ENCODE assay signal across 1 cellular context in the genomic region with DNA sequence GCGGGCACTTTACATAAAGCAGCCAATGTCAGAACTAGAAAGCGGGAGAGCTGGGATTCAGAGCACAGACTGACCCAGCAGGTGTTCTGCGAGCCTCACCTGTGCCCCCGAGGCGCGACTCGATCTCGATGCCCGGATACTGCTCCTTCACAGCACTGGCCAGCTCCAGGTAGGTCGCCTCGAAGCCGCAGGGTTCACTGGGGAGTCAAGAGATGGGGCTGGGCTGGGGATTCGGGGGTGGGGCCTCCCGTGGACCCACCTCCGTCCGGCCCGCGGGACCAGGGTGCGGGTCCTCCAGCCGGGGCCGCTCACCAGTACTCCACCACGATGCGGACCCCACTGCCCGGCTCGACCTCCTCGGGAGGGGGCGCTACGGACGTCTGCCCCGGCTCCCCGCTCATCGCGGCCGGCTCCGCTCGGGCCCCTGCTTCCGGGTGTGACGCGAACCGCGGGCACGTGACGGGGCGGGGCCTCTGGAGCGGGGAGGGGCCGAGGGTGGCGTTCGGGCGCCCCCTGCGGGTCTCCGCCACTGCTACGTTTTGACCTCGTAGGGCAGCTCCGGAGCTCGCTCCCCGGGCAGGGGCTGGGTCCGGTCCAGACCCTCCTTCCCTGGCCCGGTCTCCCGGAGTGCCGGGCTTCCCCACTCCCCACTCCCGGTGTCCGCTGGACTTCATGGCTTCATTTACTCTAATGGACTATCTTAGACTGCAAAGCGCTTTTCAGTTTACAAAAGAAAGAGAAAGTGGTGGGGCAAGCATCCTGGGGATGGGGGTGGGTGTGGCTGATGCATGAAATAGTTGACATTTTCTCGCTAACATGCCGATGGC.
TF ChIP-seq lines count a peak whose summit lies in the region.

MIEN1 (minus strand) TSS at position 438 of the 827 bp plus-strand sequence; CDS start at position 401, 37 bp downstream.

TF ChIP-seq in HepG2, 621 proteins besides CTCF, POLR2A, EP300 and RAD21 (continued from another document and continues in another):
- TF ChIP-seq ATF2 (CRISPR knock-in tag; IDR thresholded peaks at IDR 0.05) (peak; percentile 80; the same call in 1 of the 2 replicates), EEA1 (CRISPR knock-in tag; IDR thresholded peaks at IDR 0.05; ENCODE audit: borderline replicate concordance) (0 out of 2 replicates have a peak, but pooled peaks have one; percentile 65), CENPT (CRISPR knock-in tag; IDR thresholded peaks at IDR 0.05; ENCODE audit: low read depth) (no peak), NRL (CRISPR knock-in tag; IDR thresholded peaks at IDR 0.05; ENCODE audit: borderline replicate concordance) (peak; percentile 86), ZNF878 (CRISPR knock-in tag; IDR thresholded peaks at IDR 0.05) (peak; percentile 30; the same call in 1 of the 2 replicates), SMARCE1 (IDR thresholded peaks at IDR 0.05; ENCODE audit: borderline replicate concordance) (no peak), ATRX (CRISPR knock-in tag; IDR thresholded peaks at IDR 0.05; ENCODE audit: borderline replicate concordance) (no peak), SRSF4 (IDR thresholded peaks at IDR 0.05; ENCODE audit: low read depth, low read length, poor library complexity, severe bottlenecking) (no peak), ARNT2 (CRISPR knock-in tag; IDR thresholded peaks at IDR 0.05; ENCODE audit: low read depth) (0 out of 2 replicates have a peak, but pooled peaks have one; percentile 39), SP1 (IDR thresholded peaks at IDR 0.05) (peak; percentile 79; the same call in 1 of the 2 replicates), SP1 (CRISPR knock-in tag; IDR thresholded peaks at IDR 0.05) (peak; percentile 100), CBX2 (IDR thresholded peaks at IDR 0.05; ENCODE audit: low read depth, low read length) (no peak), CBX2 (CRISPR knock-in tag; IDR thresholded peaks at IDR 0.05; ENCODE audit: low read depth) (no peak), LCORL (IDR thresholded peaks at IDR 0.05) (no peak), LCORL (CRISPR knock-in tag; IDR thresholded peaks at IDR 0.05) (peak; percentile 96), RERE (CRISPR knock-in tag; IDR thresholded peaks at IDR 0.05; ENCODE audit: low read depth) (no peak), ZNF616 (CRISPR knock-in tag; IDR thresholded peaks at IDR 0.05; ENCODE audit: low read depth) (no peak), BCL6 (CRISPR knock-in tag; IDR thresholded peaks at IDR 0.05) (peak; percentile 61; the same call in 1 of the 2 replicates), NKX3-1 (CRISPR knock-in tag; IDR thresholded peaks at IDR 0.05) (no peak; the same call in 1 of the 2 replicates), ZNF34 (CRISPR knock-in tag; IDR thresholded peaks at IDR 0.05; ENCODE audit: borderline replicate concordance) (peak; percentile 87; the same call in 1 of the 2 replicates), MTF1 (CRISPR knock-in tag; IDR thresholded peaks at IDR 0.05) (no peak), SMYD3 (CRISPR knock-in tag; IDR thresholded peaks at IDR 0.05) (peak; percentile 73), RBAK (CRISPR knock-in tag; IDR thresholded peaks at IDR 0.05) (no peak), TOE1 (CRISPR knock-in tag; IDR thresholded peaks at IDR 0.05) (0 out of 2 replicates have a peak, but pooled peaks have one; percentile 17), ZBTB49 (CRISPR knock-in tag; IDR thresholded peaks at IDR 0.05; ENCODE audit: borderline replicate concordance) (no peak), ZNF556 (CRISPR knock-in tag; IDR thresholded peaks at IDR 0.05; ENCODE audit: borderline replicate concordance) (peak; percentile 95), ZNF780A (CRISPR knock-in tag; IDR thresholded peaks at IDR 0.05) (no peak), THRA (CRISPR knock-in tag; IDR thresholded peaks at IDR 0.05; ENCODE audit: borderline replicate concordance) (peak; percentile 68; the same call in 1 of the 2 replicates), GLI4 (CRISPR knock-in tag; IDR thresholded peaks at IDR 0.05; ENCODE audit: borderline replicate concordance) (0 out of 2 replicates have a peak, but pooled peaks have one; percentile 41), SUZ12 (IDR thresholded peaks at IDR 0.05; ENCODE audit: low read depth, low read length) (no peak), AHR (CRISPR knock-in tag; IDR thresholded peaks at IDR 0.05) (peak; percentile 95), THAP11 (CRISPR knock-in tag; IDR thresholded peaks at IDR 0.05) (peak; percentile 84)
- TF ChIP-seq, protein P1, sequence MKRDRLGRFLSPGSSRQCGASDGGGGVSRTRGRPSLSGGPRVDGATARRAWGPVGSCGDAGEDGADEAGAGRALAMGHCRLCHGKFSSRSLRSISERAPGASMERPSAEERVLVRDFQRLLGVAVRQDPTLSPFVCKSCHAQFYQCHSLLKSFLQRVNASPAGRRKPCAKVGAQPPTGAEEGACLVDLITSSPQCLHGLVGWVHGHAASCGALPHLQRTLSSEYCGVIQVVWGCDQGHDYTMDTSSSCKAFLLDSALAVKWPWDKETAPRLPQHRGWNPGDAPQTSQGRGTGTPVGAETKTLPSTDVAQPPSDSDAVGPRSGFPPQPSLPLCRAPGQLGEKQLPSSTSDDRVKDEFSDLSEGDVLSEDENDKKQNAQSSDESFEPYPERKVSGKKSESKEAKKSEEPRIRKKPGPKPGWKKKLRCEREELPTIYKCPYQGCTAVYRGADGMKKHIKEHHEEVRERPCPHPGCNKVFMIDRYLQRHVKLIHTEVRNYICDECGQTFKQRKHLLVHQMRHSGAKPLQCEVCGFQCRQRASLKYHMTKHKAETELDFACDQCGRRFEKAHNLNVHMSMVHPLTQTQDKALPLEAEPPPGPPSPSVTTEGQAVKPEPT (CRISPR knock-in tag; IDR thresholded peaks at IDR 0.05; ENCODE audit: low read depth), result no peak; the same call in 1 of the 2 replicates
- TF ChIP-seq, protein P2, sequence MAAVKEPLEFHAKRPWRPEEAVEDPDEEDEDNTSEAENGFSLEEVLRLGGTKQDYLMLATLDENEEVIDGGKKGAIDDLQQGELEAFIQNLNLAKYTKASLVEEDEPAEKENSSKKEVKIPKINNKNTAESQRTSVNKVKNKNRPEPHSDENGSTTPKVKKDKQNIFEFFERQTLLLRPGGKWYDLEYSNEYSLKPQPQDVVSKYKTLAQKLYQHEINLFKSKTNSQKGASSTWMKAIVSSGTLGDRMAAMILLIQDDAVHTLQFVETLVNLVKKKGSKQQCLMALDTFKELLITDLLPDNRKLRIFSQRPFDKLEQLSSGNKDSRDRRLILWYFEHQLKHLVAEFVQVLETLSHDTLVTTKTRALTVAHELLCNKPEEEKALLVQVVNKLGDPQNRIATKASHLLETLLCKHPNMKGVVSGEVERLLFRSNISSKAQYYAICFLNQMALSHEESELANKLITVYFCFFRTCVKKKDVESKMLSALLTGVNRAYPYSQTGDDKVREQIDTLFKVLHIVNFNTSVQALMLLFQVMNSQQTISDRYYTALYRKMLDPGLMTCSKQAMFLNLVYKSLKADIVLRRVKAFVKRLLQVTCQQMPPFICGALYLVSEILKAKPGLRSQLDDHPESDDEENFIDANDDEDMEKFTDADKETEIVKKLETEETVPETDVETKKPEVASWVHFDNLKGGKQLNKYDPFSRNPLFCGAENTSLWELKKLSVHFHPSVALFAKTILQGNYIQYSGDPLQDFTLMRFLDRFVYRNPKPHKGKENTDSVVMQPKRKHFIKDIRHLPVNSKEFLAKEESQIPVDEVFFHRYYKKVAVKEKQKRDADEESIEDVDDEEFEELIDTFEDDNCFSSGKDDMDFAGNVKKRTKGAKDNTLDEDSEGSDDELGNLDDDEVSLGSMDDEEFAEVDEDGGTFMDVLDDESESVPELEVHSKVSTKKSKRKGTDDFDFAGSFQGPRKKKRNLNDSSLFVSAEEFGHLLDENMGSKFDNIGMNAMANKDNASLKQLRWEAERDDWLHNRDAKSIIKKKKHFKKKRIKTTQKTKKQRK (IDR thresholded peaks at IDR 0.05; ENCODE audit: low read length), result no peak
- TF ChIP-seq, protein P3, sequence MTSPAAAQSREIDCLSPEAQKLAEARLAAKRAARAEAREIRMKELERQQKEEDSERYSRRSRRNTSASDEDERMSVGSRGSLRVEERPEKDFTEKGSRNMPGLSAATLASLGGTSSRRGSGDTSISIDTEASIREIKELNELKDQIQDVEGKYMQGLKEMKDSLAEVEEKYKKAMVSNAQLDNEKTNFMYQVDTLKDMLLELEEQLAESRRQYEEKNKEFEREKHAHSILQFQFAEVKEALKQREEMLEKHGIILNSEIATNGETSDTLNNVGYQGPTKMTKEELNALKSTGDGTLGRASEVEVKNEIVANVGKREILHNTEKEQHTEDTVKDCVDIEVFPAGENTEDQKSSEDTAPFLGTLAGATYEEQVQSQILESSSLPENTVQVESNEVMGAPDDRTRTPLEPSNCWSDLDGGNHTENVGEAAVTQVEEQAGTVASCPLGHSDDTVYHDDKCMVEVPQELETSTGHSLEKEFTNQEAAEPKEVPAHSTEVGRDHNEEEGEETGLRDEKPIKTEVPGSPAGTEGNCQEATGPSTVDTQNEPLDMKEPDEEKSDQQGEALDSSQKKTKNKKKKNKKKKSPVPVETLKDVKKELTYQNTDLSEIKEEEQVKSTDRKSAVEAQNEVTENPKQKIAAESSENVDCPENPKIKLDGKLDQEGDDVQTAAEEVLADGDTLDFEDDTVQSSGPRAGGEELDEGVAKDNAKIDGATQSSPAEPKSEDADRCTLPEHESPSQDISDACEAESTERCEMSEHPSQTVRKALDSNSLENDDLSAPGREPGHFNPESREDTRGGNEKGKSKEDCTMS (CRISPR knock-in tag; conservative IDR thresholded peaks at IDR 0.05), result no peak
